Comparison of ENCODE assay signal across 26 cellular contexts in genomic region chr19:16340654-16341053, GRCh38. TPM values are rescaled to one million over a fixed set of nuclear protein-coding genes. Genes with fewer than 3 reads are reported as not detected.
A peak's percentile ranks its signal among the peaks of the same experiment; 100 is the strongest.
DNase-seq lines count a peak whose midpoint lies in the region; ATAC-seq and TF ChIP-seq lines count a peak whose summit lies in the region.
"Had no signal": no experiment of that assay in that cellular context is flagged by ENCODE, and none has a peak within 500 bp of the region (broad histone marks: within the 10 kb centered on the region; RNA-seq: fewer than 3 reads in every experiment).

No MANE protein-coding gene starts in this region.

- H3K4me1 ChIP-seq in BLaER1, result peaks cover 63% of the 10 kb centered on the region
- H3K4me1 ChIP-seq in mesendoderm (ENCODE audit: control insufficient read depth, low read depth, low read length), result no peaks in the 10 kb centered on the region
- peaks cover 10 to 26% (median 13%) of the 10 kb centered on the region in 4 donors for H3K4me1 ChIP-seq in transverse colon
- H3K4me1 ChIP-seq: breast epithelium, colonic mucosa had no signal

- no peaks in the 10 kb centered on the region for H3K79me1 ChIP-seq in mesendoderm (ENCODE audit: low read length)

- no peaks in the 10 kb centered on the region for H3K27me3 ChIP-seq in BLaER1
- H3K27me3 ChIP-seq in mesendoderm (ENCODE audit: insufficient read depth, low read length, poor library complexity), result no peaks in the 10 kb centered on the region
- no peaks in the 10 kb centered on the region for H3K27me3 ChIP-seq in transverse colon
- H3K27me3 ChIP-seq: breast epithelium, colonic mucosa, tibial nerve had no signal

- peak overlapping the region; percentile 46 for H3K4me3 Mint-ChIP-seq in T-helper 2 cell treated with Interferon-gamma antibody and Interleukin-4, amounts not matched to agents 5 μg/mL and 100 μg/mL, for 36 hours
- H3K4me3 Mint-ChIP-seq in T-helper 17 cell, result peak overlapping the region; percentile 13
- H3K4me3 Mint-ChIP-seq: nephron progenitor cell had no signal

- no peak overlapping the region for H2BK120ac ChIP-seq in mesendoderm (ENCODE audit: low read depth, low read length)

- TF ChIP-seq POLR2A in transverse colon (IDR thresholded peaks at IDR 0.05), result no peak

- H3K4me2 ChIP-seq in BLaER1, result peak overlapping the region; percentile 89; the same call in 1 of the 2 replicates
- H3K4me2 ChIP-seq in mesendoderm (ENCODE audit: low read length), result no peak overlapping the region

- H4K8ac ChIP-seq in mesendoderm (ENCODE audit: low read depth, low read length), result no peak overlapping the region

- intact Hi-C loops in transverse colon (cut with DNase I; ENCODE audit: low total_unique reads), result no loop called here

- H3K4me3 ChIP-seq in BLaER1 (no peak overlapping the region), mesendoderm (ENCODE audit: low read length) (no peak overlapping the region), transverse colon (no peak overlapping the region)
- H3K4me3 ChIP-seq: breast epithelium, colonic mucosa, tibial nerve had no signal

- WGBS in mesendoderm (ENCODE audit: extremely low coverage, insufficient coverage, low lambda C conversion rate), result no CpG with 5 or more reads among the region's 3 CpGs
- 96% methylated on average over 3 of the region's 3 CpGs for WGBS in transverse colon (ENCODE audit: low coverage in 1 of 2), 2 donors

- no peak overlapping the region for H3K9ac ChIP-seq in BLaER1
- no peak overlapping the region for H3K9ac ChIP-seq in mesendoderm (ENCODE audit: low read length)

- no peak overlapping the region for H3K4ac ChIP-seq in mesendoderm (ENCODE audit: low read depth, low read length)

- H3K18ac ChIP-seq in mesendoderm (ENCODE audit: low read length), result no peak overlapping the region

- H2BK5ac ChIP-seq in mesendoderm (ENCODE audit: low read length), result no peak overlapping the region

- H4K20me1 ChIP-seq in BLaER1, result no peaks in the 10 kb centered on the region

- H3K36me3 Mint-ChIP-seq in T-helper 2 cell treated with Interferon-gamma antibody and Interleukin-4, amounts not matched to agents 5 μg/mL and 100 μg/mL, for 36 hours (ENCODE audit: low read depth), result peaks cover 7% of the 10 kb centered on the region
- no peaks in the 10 kb centered on the region for H3K36me3 Mint-ChIP-seq in T-helper 17 cell (ENCODE audit: low read depth)

- peaks cover 7% of the 10 kb centered on the region for H3K27me3 Mint-ChIP-seq in T-helper 2 cell treated with Interferon-gamma antibody and Interleukin-4, amounts not matched to agents 5 μg/mL and 100 μg/mL, for 36 hours (ENCODE audit: low read depth)
- H3K27me3 Mint-ChIP-seq in T-helper 17 cell, result no peaks in the 10 kb centered on the region

- DNase-seq in T-helper 2 cell treated with Interferon-gamma antibody and Interleukin-4, amounts not matched to agents 5 μg/mL and 100 μg/mL, for 36 hours (ENCODE audit: low spot score), result no peak
- DNase-seq in T-helper 2 cell, result no peak
- DNase-seq in T-helper 17 cell, result no peak
- peak; percentile 63 for DNase-seq in mesendoderm
- no peak for DNase-seq in transverse colon
- DNase-seq in NCI-H69 (lab: John Stamatoyannopoulos, UW), result no peak
- DNase-seq in anterior cingulate cortex (lab: John Stamatoyannopoulos, UW), result no peak
- DNase-seq: 8988T; activated CD4-positive, alpha-beta T cell treated with anti-CD3 and anti-CD28 coated beads, Interleukin-2, amount 50 U/mL, for 48 hours; activated gamma-delta T cell treated with Interleukin-2 at 50 U/mL for 16 hours; amniotic stem cell; colonic mucosa; foreskin keratinocyte; hippocampal formation; midbrain; NCI-H1092; NCI-H187; NCI-H2171 treated with DMSO at 0.1 percent for 48 hours; NCI-H524 treated with DMSO at 0.1 percent for 48 hours; nephron progenitor cell; SHP77 treated with DMSO at 0.1 percent for 48 hours had no signal

- peaks cover 4% of the 10 kb centered on the region for H3K9me3 Mint-ChIP-seq in T-helper 2 cell treated with Interferon-gamma antibody and Interleukin-4, amounts not matched to agents 5 μg/mL and 100 μg/mL, for 36 hours
- H3K9me3 Mint-ChIP-seq: nephron progenitor cell had no signal

- in situ Hi-C loops in transverse colon (cut with MboI; ENCODE audit: low pct_ligation_motif_present in 1 of 4, low pct_unique_long_range_greater_than_20kb in 1 of 4, low sequenced_read_pairs in 3 of 4), result no loop called here

- ATAC-seq in T-helper 17 cell, result no peak
- ATAC-seq: activated CD4-positive, CD25-positive, alpha-beta regulatory T cell treated with anti-CD3 and anti-CD28 coated beads, Interleukin-2, amount 50 U/mL, for 24 hours; foreskin keratinocyte; Panc1 had no signal

- H4K5ac ChIP-seq in mesendoderm (ENCODE audit: low read length), result no peak overlapping the region

- H3K9me3 ChIP-seq in BLaER1 (no peaks in the 10 kb centered on the region), T-helper 17 cell (ENCODE audit: control insufficient read depth, low read length, poor library complexity, severe bottlenecking) (no peaks in the 10 kb centered on the region), transverse colon (no peaks in the 10 kb centered on the region)
- H3K9me3 ChIP-seq: breast epithelium, colonic mucosa, tibial nerve had no signal

- H3K27ac ChIP-seq in BLaER1 (no peak overlapping the region), mesendoderm (ENCODE audit: low read depth, low read length) (no peak overlapping the region), transverse colon (peak overlapping the region in 1 of 4 donors; percentile 85)
- H3K27ac ChIP-seq: breast epithelium, colonic mucosa, foreskin keratinocyte had no signal

- no peak overlapping the region for H3K27ac Mint-ChIP-seq in T-helper 2 cell treated with Interferon-gamma antibody and Interleukin-4, amounts not matched to agents 5 μg/mL and 100 μg/mL, for 36 hours
- peak overlapping the region; percentile 96 for H3K27ac Mint-ChIP-seq in T-helper 17 cell
- H3K27ac Mint-ChIP-seq: nephron progenitor cell had no signal

- H3K79me2 ChIP-seq in mesendoderm (ENCODE audit: control insufficient read depth, insufficient read depth, low read length), result no peaks in the 10 kb centered on the region

- H3K4me1 Mint-ChIP-seq in T-helper 2 cell treated with Interferon-gamma antibody and Interleukin-4, amounts not matched to agents 5 μg/mL and 100 μg/mL, for 36 hours (ENCODE audit: low read depth), result peaks cover 60% of the 10 kb centered on the region
- H3K4me1 Mint-ChIP-seq in T-helper 17 cell, result peaks cover 42% of the 10 kb centered on the region

- no peak overlapping the region for H3K23ac ChIP-seq in mesendoderm (ENCODE audit: low read length)

- no peak overlapping the region for H3K56ac ChIP-seq in mesendoderm (ENCODE audit: low read length)

- no peak for TF ChIP-seq EP300 in transverse colon (IDR thresholded peaks at IDR 0.05; ENCODE audit: low read depth)

- TF ChIP-seq CTCF in transverse colon (IDR thresholded peaks at IDR 0.05), result no peak

- H2BK15ac ChIP-seq in mesendoderm (replicated peaks; ENCODE audit: low read depth), result no peak overlapping the region

- H3K36me3 ChIP-seq in BLaER1 (no peaks in the 10 kb centered on the region), mesendoderm (ENCODE audit: control insufficient read depth, insufficient read depth, low read length) (no peaks in the 10 kb centered on the region), transverse colon (no peaks in the 10 kb centered on the region)
- H3K36me3 ChIP-seq: breast epithelium, colonic mucosa, tibial nerve had no signal

- H2AK5ac ChIP-seq in mesendoderm (ENCODE audit: low read length), result no peak overlapping the region

RNA-seq across cellular contexts. Expression of gene KLF2, which starts 16.0 kb away (rescaled TPM):
- 100 to 1,000 TPM; 465 to 578 TPM for total RNA-seq in T-helper 17 cell
- polyA plus RNA-seq in mesendoderm (2013, experiment 1 of 2), result 0.87 TPM
- polyA plus RNA-seq in mesendoderm (2013, experiment 2 of 2), result 0.88 TPM
- 10 to 100 TPM; 19.9 to 74.4 (median 48.9) TPM for total RNA-seq in transverse colon

Comparison
In these comparisons a context has a peak if more than half of its experiments do, and no peak if none do; other contexts are left out.
1. RNA of gene KLF2, which starts 16.0 kb away (total RNA-seq): 465 to 578 TPM in T-helper 17 cell; 19.9 to 74.4 TPM in transverse colon; every median in the first group is over 4 times any median in the second.